In genomic region chr11:121625784-121626506, GRCh38 we compare ENCODE assay signal across 2 cellular contexts.
TF ChIP-seq lines count a peak whose summit lies in the region.

No MANE protein-coding gene starts in this region.

TF ChIP-seq in IMR-90, 13 proteins besides CTCF, POLR2A, EP300 and RAD21:
- no peak for TF ChIP-seq ELK1 (IDR thresholded peaks at IDR 0.05; ENCODE audit: borderline replicate concordance, low read depth, low read length)
- peak; percentile 36 for TF ChIP-seq CEBPB (IDR thresholded peaks at IDR 0.05; ENCODE audit: low read depth, low read length)
TF ChIP-seq in IMR-90: peak in this region for 1.

TF ChIP-seq in SK-N-SH, 30 proteins besides CTCF, POLR2A, EP300 and RAD21 (continued from another document):
- TF ChIP-seq RCOR1 (IDR thresholded peaks at IDR 0.05; ENCODE audit: low read length) (no peak), ZBTB33 (IDR thresholded peaks at IDR 0.05; ENCODE audit: borderline replicate concordance, low read depth) (no peak)
